In the genomic region with DNA sequence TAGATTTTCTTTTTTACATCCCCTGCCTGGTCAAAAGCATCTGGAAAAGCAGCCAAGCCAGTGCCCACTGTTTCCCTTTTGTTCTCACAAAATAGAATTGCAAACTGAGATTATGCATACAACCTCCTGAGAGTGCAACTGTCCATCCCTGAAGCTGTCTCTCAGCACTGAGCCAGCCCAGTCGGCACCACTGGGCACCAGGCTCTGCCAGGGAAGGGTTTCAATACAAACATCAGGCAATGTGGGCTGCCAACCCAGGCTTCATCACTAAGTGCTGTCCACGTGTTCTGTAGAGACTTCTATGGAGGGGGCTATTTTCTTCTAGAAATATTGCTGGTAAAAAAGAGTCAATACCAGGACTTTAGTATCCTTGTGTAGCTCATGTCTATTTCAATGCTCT, we compare ENCODE assay signal across 16 cellular contexts.
DNase-seq lines count a peak whose midpoint lies in the region; ATAC-seq, FAIRE-seq and TF ChIP-seq lines count a peak whose summit lies in the region.
"Had no signal": no experiment of that assay in that cellular context is flagged by ENCODE, and none has a peak within 500 bp of the region (broad histone marks: within the 10 kb centered on the region; RNA-seq: fewer than 3 reads in every experiment).

No MANE protein-coding gene starts in this region.

- FAIRE-seq in GM12892 (lab: Jason Lieb, UNC), result no peak
- FAIRE-seq: pancreas had no signal

- TF ChIP-seq POLR2A in GM12892 (IDR thresholded peaks at IDR 0.05; ENCODE audit: low read depth, low read length), result no peak

- ATAC-seq in GM18868 (IDR thresholded peaks at IDR 0.05; ENCODE audit: unreplicated experiment), result no peak
- ATAC-seq: activated CD8-positive, alpha-beta T cell treated with anti-CD3 and anti-CD28 coated beads for 36 hours; left colon; pancreas had no signal

- intact Hi-C loops in head of caudate nucleus (cut with DNase I), result no loop called here

- DNase-seq in COR-L47 (lab: John Stamatoyannopoulos, UW) (peak; percentile 39), NCI-H446 (lab: John Stamatoyannopoulos, UW) (peak; percentile 28 to 63), head of caudate nucleus (peak in 39 of 42 donors; percentile 16 to 71 (median 45)), putamen (ENCODE audit: low spot score) (peak; percentile 49), GM12892 (ENCODE audit: insufficient read length) (no peak), COLO668 (lab: John Stamatoyannopoulos, UW; ENCODE audit: unreplicated experiment) (no peak)
- DNase-seq in activated CD4-positive, alpha-beta T cell treated with anti-CD3 and anti-CD28 coated beads for 48 hours, result no peak
- DNase-seq: activated CD8-positive, alpha-beta T cell treated with anti-CD3 and anti-CD28 coated beads for 36 hours; BE2C; H7; left colon; MV-4-11; NCI-H226; pancreas; SW 1271 had no signal

Comparison
In these comparisons a context has a peak if more than half of its experiments do, and no peak if none do; other contexts are left out.
1. DNase-seq: peak in COR-L47 (single experiment), NCI-H446 (2 of 2), head of caudate nucleus (39 of 42) and putamen (single experiment); none in GM12892 (single experiment), activated CD4-positive, alpha-beta T cell treated with anti-CD3 and anti-CD28 coated beads for 48 hours (single experiment) and COLO668 (single experiment).